ENCODE assay signal across 1 cellular context in the genomic region with DNA sequence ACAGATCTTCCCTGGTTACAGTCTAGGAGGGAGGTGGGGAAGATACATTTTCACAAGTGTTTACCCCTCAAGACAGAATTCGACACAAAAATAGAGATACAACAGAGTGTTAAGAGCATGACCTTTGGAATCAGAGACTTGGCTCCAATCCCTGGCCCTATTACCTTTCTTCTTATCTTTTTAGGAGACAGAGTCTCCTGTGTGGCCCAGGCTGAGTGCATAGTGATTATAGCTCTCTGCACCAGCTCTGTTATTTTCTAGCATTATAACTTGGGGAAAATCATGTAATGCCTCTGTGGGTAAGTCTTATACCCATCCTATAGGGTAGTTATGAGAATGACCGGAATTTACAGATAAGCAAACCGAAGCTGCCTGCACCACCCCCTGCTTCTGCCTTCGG.
TF ChIP-seq lines count a peak whose summit lies in the region.

No MANE protein-coding gene starts in this region.

TF ChIP-seq in HepG2, 621 proteins besides CTCF, POLR2A, EP300 and RAD21:
- no peak for TF ChIP-seq SOX5 (CRISPR knock-in tag; IDR thresholded peaks at IDR 0.05; ENCODE audit: borderline replicate concordance)
